ENCODE assay signal across 13 cellular contexts in the genomic region with DNA sequence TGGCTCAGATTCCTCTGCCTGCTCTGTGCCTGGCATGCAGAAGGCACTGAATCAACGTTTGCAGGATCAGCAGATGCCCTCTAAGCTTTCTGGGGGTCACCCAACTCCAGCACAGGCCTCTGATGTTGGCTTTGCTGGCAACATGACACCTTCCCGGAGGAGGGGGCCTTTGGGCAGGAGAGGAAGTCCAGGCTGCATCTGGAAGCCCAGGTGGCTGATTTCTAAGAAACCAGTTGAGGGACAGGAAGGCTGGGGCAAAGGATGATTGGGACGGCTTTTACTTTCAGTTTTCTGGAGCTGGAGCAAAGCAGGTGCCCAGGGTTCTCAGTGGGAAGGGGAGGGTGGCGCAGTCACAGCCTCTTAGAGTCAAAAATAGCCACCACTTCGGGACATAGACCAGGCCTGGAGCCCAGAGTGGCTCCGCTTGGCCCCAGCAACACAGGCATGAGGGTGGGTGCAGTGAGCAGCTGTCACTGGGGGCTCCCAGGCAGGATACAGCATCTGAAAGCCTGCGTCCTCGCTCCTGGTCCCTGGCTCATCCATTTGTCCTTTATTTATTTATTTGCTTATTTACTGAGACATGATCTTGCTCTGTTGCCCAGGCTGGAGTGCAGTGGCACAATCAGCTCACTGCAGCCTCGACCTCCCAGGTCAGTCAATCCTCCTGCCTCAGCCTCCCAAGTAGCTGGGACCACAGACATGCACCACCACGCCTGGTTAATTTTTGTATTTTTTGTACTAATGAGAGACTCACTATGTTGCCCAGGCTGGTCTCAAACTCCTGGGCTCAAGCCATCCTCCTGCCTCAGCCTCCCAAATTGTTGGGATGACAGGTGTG. TPM values are rescaled to one million over a fixed set of nuclear protein-coding genes. Genes with fewer than 3 reads are reported as not detected.
A peak's percentile ranks its signal among the peaks of the same experiment; 100 is the strongest.
DNase-seq lines count a peak whose midpoint lies in the region; ATAC-seq and TF ChIP-seq lines count a peak whose summit lies in the region.
"Had no signal": no experiment of that assay in that cellular context is flagged by ENCODE, and none has a peak within 500 bp of the region (broad histone marks: within the 10 kb centered on the region; RNA-seq: fewer than 3 reads in every experiment).

No MANE protein-coding gene starts in this region.

- no peaks in the 10 kb centered on the region for H3K27me3 Mint-ChIP-seq in CD4-positive, alpha-beta T cell
- H3K27me3 Mint-ChIP-seq in WTC11 (ENCODE audit: low read depth), result no peaks in the 10 kb centered on the region; the same call in 1 of the 2 replicates
- H3K27me3 Mint-ChIP-seq: natural killer cell treated with Interleukin-12 subunit alpha and Interleukin-12 subunit beta and Interleukin-15 and Interleukin-18, amount 100 ng/mL, for 72 hours had no signal

- CTCF ChIA-PET in CD4-positive, alpha-beta T cell (lab: Charles Lee), result no interaction called here
- CTCF ChIA-PET in WTC11 (lab: Charles Lee), result interaction anchor here (0.5 to 1.1 kb wide), 3 partner anchors 127 to 147 kb away, joined by 3 read pairs; no protein-coding TSS in a partner anchor

- intact Hi-C loops in CD4-positive, alpha-beta T cell (cut with DNase I, micrococcal nuclease), result no loop called here

- H3K4me3 Mint-ChIP-seq in CD4-positive, alpha-beta T cell, result peak overlapping the region; percentile 34
- H3K4me3 Mint-ChIP-seq in WTC11, result no peak overlapping the region
- H3K4me3 Mint-ChIP-seq: dendritic cell treated with granulocyte-macrophage colony-stimulating factor and Interleukin-4, amounts not matched to agents 40 ng/mL and 50 ng/mL, for 4 days; natural killer cell treated with Interleukin-12 subunit alpha and Interleukin-12 subunit beta and Interleukin-15 and Interleukin-18, amount 100 ng/mL, for 72 hours had no signal

- peak overlapping the region; percentile 20 for H3K27ac Mint-ChIP-seq in CD4-positive, alpha-beta T cell
- H3K27ac Mint-ChIP-seq in WTC11, result 0 out of 2 replicates have a peak overlapping the region, but pooled peaks have one; percentile 8
- H3K27ac Mint-ChIP-seq: dendritic cell treated with granulocyte-macrophage colony-stimulating factor and Interleukin-4, amounts not matched to agents 40 ng/mL and 50 ng/mL, for 4 days; natural killer cell treated with Interleukin-12 subunit alpha and Interleukin-12 subunit beta and Interleukin-15 and Interleukin-18, amount 100 ng/mL, for 72 hours had no signal

- no peak for ATAC-seq in CD4-positive, alpha-beta T cell (ENCODE audit: poor library complexity)
- peak; percentile 49 for ATAC-seq in WTC11
- ATAC-seq in HG03571 (IDR thresholded peaks at IDR 0.05; ENCODE audit: unreplicated experiment), result no peak
- ATAC-seq: natural killer cell treated with Interleukin-12 subunit alpha and Interleukin-12 subunit beta and Interleukin-15 and Interleukin-18, amount 100 ng/mL, for 72 hours had no signal

- POLR2A ChIA-PET in CD4-positive, alpha-beta T cell (lab: Charles Lee), result interaction anchor here (1.0 to 1.4 kb wide), 4 partner anchors 8 to 16 kb away, joined by 3 to 13 read pairs (median 6); no protein-coding TSS in a partner anchor
- POLR2A ChIA-PET in WTC11 (lab: Charles Lee), result interaction anchor here (0.5 kb wide), 1 partner anchor 15 kb away, joined by 4 read pairs; no protein-coding TSS in a partner anchor

- peaks cover 13% of the 10 kb centered on the region for H3K4me1 Mint-ChIP-seq in CD4-positive, alpha-beta T cell (ENCODE audit: low read depth)
- peaks cover 5% of the 10 kb centered on the region for H3K4me1 Mint-ChIP-seq in WTC11

- no peaks in the 10 kb centered on the region for H3K36me3 Mint-ChIP-seq in CD4-positive, alpha-beta T cell (ENCODE audit: low read depth)
- H3K36me3 Mint-ChIP-seq in WTC11, result no peaks in the 10 kb centered on the region
- H3K36me3 Mint-ChIP-seq: natural killer cell treated with Interleukin-12 subunit alpha and Interleukin-12 subunit beta and Interleukin-15 and Interleukin-18, amount 100 ng/mL, for 72 hours had no signal

- DNase-seq in CD4-positive, alpha-beta T cell, result no peak
- peak; percentile 46 for DNase-seq in GF-D8 (lab: John Stamatoyannopoulos, UW)
- peak; percentile 29 for DNase-seq in WTC11 (ENCODE audit: low spot score)
- peak; percentile 88 for DNase-seq in left kidney (ENCODE audit: low read depth, low spot score)
- DNase-seq in midbrain (lab: John Stamatoyannopoulos, UW), result no peak
- DNase-seq in cerebellar cortex (ENCODE audit: low spot score), result no peak
- DNase-seq: islet precursor cell, NCI-H446 treated with DMSO at 0.1 percent for 48 hours, SHP77 treated with DMSO at 0.1 percent for 48 hours, tibial artery had no signal

- TF ChIP-seq CTCF in CD4-positive, alpha-beta T cell (IDR thresholded peaks at IDR 0.05), result no peak
- no peak for TF ChIP-seq CTCF in WTC11 (IDR thresholded peaks at IDR 0.05)

- H3K9me3 ChIP-seq in CD4-positive, alpha-beta T cell (ENCODE audit: control insufficient read depth, low read length), result no peaks in the 10 kb centered on the region
- H3K9me3 ChIP-seq: tibial artery had no signal

- H3K27me3 ChIP-seq in CD4-positive, alpha-beta T cell (ENCODE audit: control insufficient read depth, insufficient read depth, low read length), result no peaks in the 10 kb centered on the region
- H3K27me3 ChIP-seq: tibial artery had no signal

- H3K27ac ChIP-seq in CD4-positive, alpha-beta T cell (ENCODE audit: low read depth, low read length), result no peak overlapping the region

- H3K9me3 Mint-ChIP-seq in CD4-positive, alpha-beta T cell, result no peaks in the 10 kb centered on the region
- H3K9me3 Mint-ChIP-seq in WTC11, result peaks cover 5% of the 10 kb centered on the region
- H3K9me3 Mint-ChIP-seq: dendritic cell treated with granulocyte-macrophage colony-stimulating factor and Interleukin-4, amounts not matched to agents 40 ng/mL and 50 ng/mL, for 4 days; natural killer cell treated with Interleukin-12 subunit alpha and Interleukin-12 subunit beta and Interleukin-15 and Interleukin-18, amount 100 ng/mL, for 72 hours had no signal

TF ChIP-seq in WTC11, 78 proteins besides CTCF, POLR2A, EP300 and RAD21:
- TF ChIP-seq TEAD4 (CRISPR knock-in tag; IDR thresholded peaks at IDR 0.05) (no peak), ZNF121 (CRISPR knock-in tag; IDR thresholded peaks at IDR 0.05) (peak; percentile 57)

RNA-seq across cellular contexts. Expression of a gene that starts 15.1 kb away (rescaled TPM):
- 10 to 100 TPM; 71.3 to 71.4 TPM for total RNA-seq in CD4-positive, alpha-beta T cell
- total RNA-seq in WTC11 (2021), result 62.3 to 67.1 TPM (median 62.5 TPM) in 3 replicates

RNA-seq across cellular contexts. Expression of a gene that starts 28.3 kb away (rescaled TPM):
- total RNA-seq in CD4-positive, alpha-beta T cell, result not detected
- total RNA-seq in WTC11 (2021), result not detected in 3 replicates
- total RNA-seq: natural killer cell treated with Interleukin-12 subunit alpha and Interleukin-12 subunit beta and Interleukin-15 and Interleukin-18, amount 100 ng/mL, for 72 hours had no signal

RNA-seq across cellular contexts. Expression of a gene that starts 32.6 kb away (rescaled TPM):
- total RNA-seq in CD4-positive, alpha-beta T cell, result not detected
- total RNA-seq in WTC11 (2021), result not detected in 3 replicates
- total RNA-seq: natural killer cell treated with Interleukin-12 subunit alpha and Interleukin-12 subunit beta and Interleukin-15 and Interleukin-18, amount 100 ng/mL, for 72 hours had no signal

RNA-seq across cellular contexts. Expression of a gene that starts 35.4 kb away (rescaled TPM):
- total RNA-seq in CD4-positive, alpha-beta T cell, result not detected
- total RNA-seq in WTC11 (2021), result not detected in 3 replicates
- total RNA-seq: natural killer cell treated with Interleukin-12 subunit alpha and Interleukin-12 subunit beta and Interleukin-15 and Interleukin-18, amount 100 ng/mL, for 72 hours had no signal

RNA-seq across cellular contexts. Expression of a gene that starts 40.3 kb away (rescaled TPM):
- total RNA-seq in CD4-positive, alpha-beta T cell, result not detected
- 0.48 TPM in 1 of 3 replicates, not detected in the others for total RNA-seq in WTC11 (2021)
- total RNA-seq: natural killer cell treated with Interleukin-12 subunit alpha and Interleukin-12 subunit beta and Interleukin-15 and Interleukin-18, amount 100 ng/mL, for 72 hours had no signal

Comparison
In these comparisons a context has a peak if more than half of its experiments do, and no peak if none do; other contexts are left out.
1. DNase-seq: peak in GF-D8 (single experiment), WTC11 (single experiment) and left kidney (single experiment); none in CD4-positive, alpha-beta T cell (0 of 10), midbrain (single experiment) and cerebellar cortex (single experiment).